In the genomic region with DNA sequence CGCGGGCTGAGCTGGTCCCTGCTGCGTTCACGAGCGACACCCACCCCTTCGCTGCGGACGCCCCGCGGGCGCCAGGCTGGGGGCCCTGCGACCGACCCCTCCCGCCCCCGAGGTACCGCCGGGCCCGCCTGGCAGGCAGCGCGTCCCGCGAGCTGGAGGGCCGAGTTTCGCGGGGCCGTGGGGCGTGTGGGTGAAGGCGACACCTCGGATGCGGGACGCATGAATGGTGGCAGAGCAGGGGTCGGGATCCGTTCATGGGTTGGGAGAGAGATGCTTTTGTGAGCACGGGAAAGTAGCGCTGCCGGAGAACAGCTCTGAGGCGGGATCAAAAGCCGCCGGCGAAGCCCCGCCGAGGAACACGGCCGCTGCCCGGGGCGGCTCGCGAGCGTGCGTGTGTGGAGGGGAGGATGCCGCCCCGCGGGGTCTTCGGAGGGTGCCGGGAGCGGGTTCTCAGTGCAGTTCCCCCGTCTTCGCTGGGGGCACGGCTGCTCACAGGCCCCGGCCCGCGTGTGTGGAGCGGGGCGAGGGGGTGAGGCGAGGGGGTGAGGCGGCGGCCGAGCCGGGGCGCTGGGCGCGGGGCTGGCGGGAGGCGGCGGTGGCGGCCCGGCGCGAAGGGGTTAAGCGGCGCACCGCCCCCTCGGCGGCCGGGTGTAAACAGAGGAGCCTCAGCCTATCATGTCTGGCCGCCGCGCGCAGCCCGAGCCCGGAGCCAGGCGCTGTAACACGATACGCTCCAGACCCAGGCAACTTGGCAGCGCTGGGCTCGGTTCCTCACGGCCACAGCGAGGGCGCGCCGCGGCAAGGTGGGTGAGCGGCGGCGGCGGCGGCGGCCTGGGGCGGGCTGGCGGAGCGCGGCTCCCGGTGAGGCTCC, we compare ENCODE assay signal across 7 cellular contexts.
A peak's percentile ranks its signal among the peaks of the same experiment; 100 is the strongest.
DNase-seq lines count a peak whose midpoint lies in the region; ATAC-seq and TF ChIP-seq lines count a peak whose summit lies in the region.

No MANE protein-coding gene starts in this region.

- H3K4me1 ChIP-seq in endocrine pancreas (ENCODE audit: control insufficient read depth, insufficient read depth, low read length): peaks cover 4% of the 10 kb centered on the region
- H3K4me1 ChIP-seq in lower lobe of right lung: peaks cover 22% of the 10 kb centered on the region

- no peaks in the 10 kb centered on the region for H3K36me3 Mint-ChIP-seq in activated CD8-positive, alpha-beta T cell treated with anti-CD3 and anti-CD28 coated beads for 36 hours (ENCODE audit: low read depth)

- no peak overlapping the region for H3K27ac ChIP-seq in lower lobe of right lung

- H3K4me1 Mint-ChIP-seq in activated CD8-positive, alpha-beta T cell treated with anti-CD3 and anti-CD28 coated beads for 36 hours (ENCODE audit: low read depth): peaks cover 13% of the 10 kb centered on the region

- no peaks in the 10 kb centered on the region for H3K36me3 ChIP-seq in endocrine pancreas (ENCODE audit: control insufficient read depth, insufficient read depth, low read length)
- no peaks in the 10 kb centered on the region for H3K36me3 ChIP-seq in lower lobe of right lung

- H3K4me3 ChIP-seq in endocrine pancreas (ENCODE audit: control insufficient read depth, insufficient read depth, low read length) (no peak overlapping the region), lower lobe of right lung (peak overlapping the region; percentile 54)

- ATAC-seq in GM18517 (IDR thresholded peaks at IDR 0.05; ENCODE audit: unreplicated experiment): peak; percentile 80
- ATAC-seq in HG02943 (IDR thresholded peaks at IDR 0.05; ENCODE audit: low read depth, unreplicated experiment): peak; percentile 82
- ATAC-seq in activated CD8-positive, alpha-beta T cell treated with anti-CD3 and anti-CD28 coated beads for 36 hours: peak; percentile 92
- peak; percentile 96 for ATAC-seq in lower lobe of right lung

- POLR2A ChIA-PET in activated CD8-positive, alpha-beta T cell treated with anti-CD3 and anti-CD28 coated beads for 36 hours (lab: Charles Lee): no interaction called here

- H3K9ac ChIP-seq in endocrine pancreas (ENCODE audit: control insufficient read depth, insufficient read depth, low read length): peak overlapping the region; percentile 45

- peak overlapping the region; percentile 61 for H3K4me3 Mint-ChIP-seq in activated CD8-positive, alpha-beta T cell treated with anti-CD3 and anti-CD28 coated beads for 36 hours

- intact Hi-C loops in activated CD8-positive, alpha-beta T cell treated with anti-CD3 and anti-CD28 coated beads for 36 hours (cut with micrococcal nuclease): no loop called here
- intact Hi-C loops in lower lobe of right lung (cut with DNase I): no loop called here

- H3K27ac Mint-ChIP-seq in activated CD8-positive, alpha-beta T cell treated with anti-CD3 and anti-CD28 coated beads for 36 hours: no peak overlapping the region

- no peak for TF ChIP-seq CTCF in activated CD8-positive, alpha-beta T cell treated with anti-CD3 and anti-CD28 coated beads for 36 hours (IDR thresholded peaks at IDR 0.05)
- TF ChIP-seq CTCF in lower lobe of right lung (IDR thresholded peaks at IDR 0.05): no peak

- no peaks in the 10 kb centered on the region for H3K27me3 ChIP-seq in endocrine pancreas (ENCODE audit: control insufficient read depth, insufficient read depth, low read length)
- peaks cover 69% of the 10 kb centered on the region for H3K27me3 ChIP-seq in lower lobe of right lung (ENCODE audit: low read depth)

- H3K27me3 Mint-ChIP-seq in activated CD8-positive, alpha-beta T cell treated with anti-CD3 and anti-CD28 coated beads for 36 hours: peaks cover 53% of the 10 kb centered on the region

- no peaks in the 10 kb centered on the region for H3K9me3 Mint-ChIP-seq in activated CD8-positive, alpha-beta T cell treated with anti-CD3 and anti-CD28 coated beads for 36 hours

- peak; percentile 51 for DNase-seq in NCI-H2107 (lab: John Stamatoyannopoulos, UW)
- peak; percentile 53 for DNase-seq in activated CD8-positive, alpha-beta T cell treated with anti-CD3 and anti-CD28 coated beads for 36 hours
- DNase-seq in lower lobe of right lung: peak; percentile 86
- DNase-seq in stimulated activated CD4-positive, alpha-beta T cell treated with anti-CD3 and anti-CD28 coated beads, Interleukin-4, amount 100 ng/mL, for 24 hours: peak; percentile 33

- H3K9me3 ChIP-seq in endocrine pancreas (ENCODE audit: control insufficient read depth, low read length): no peaks in the 10 kb centered on the region
- H3K9me3 ChIP-seq in lower lobe of right lung: no peaks in the 10 kb centered on the region

- CTCF ChIA-PET in activated CD8-positive, alpha-beta T cell treated with anti-CD3 and anti-CD28 coated beads for 36 hours (lab: Charles Lee): no interaction called here

Comparison
In these comparisons a context has a peak if more than half of its experiments do, and no peak if none do; other contexts are left out.
1. DNase-seq: peak in every context shown above with its lines; median percentile 86 in lower lobe of right lung; 53 in activated CD8-positive, alpha-beta T cell treated with anti-CD3 and anti-CD28 coated beads for 36 hours; 51 in NCI-H2107; 33 in stimulated activated CD4-positive, alpha-beta T cell treated with anti-CD3 and anti-CD28 coated beads, Interleukin-4, amount 100 ng/mL, for 24 hours.